Comparison of ENCODE assay signal across 22 cellular contexts in genomic region chr2:28522479-28522878, GRCh38. TPM values are rescaled to one million over a fixed set of nuclear protein-coding genes. Genes with fewer than 3 reads are reported as not detected.
DNase-seq lines count a peak whose midpoint lies in the region; ATAC-seq, FAIRE-seq and TF ChIP-seq lines count a peak whose summit lies in the region.
"Had no signal": no experiment of that assay in that cellular context is flagged by ENCODE, and none has a peak within 500 bp of the region (broad histone marks: within the 10 kb centered on the region; RNA-seq: fewer than 3 reads in every experiment).

No MANE protein-coding gene starts in this region.

- no peak overlapping the region for H3K23ac ChIP-seq in neuronal stem cell (ENCODE audit: low read depth, low read length, poor library complexity)

- no peak for ATAC-seq in GM19395 (IDR thresholded peaks at IDR 0.05; ENCODE audit: unreplicated experiment)
- ATAC-seq in stimulated activated naive CD8-positive, alpha-beta T cell treated with anti-CD3 and anti-CD28 coated beads, Interleukin-15, Interleukin-2, amounts not matched to agents 100 U/mL and 50 U/mL, for 24 hours = no peak

- H3K14ac ChIP-seq in neuronal stem cell (ENCODE audit: low read length) = no peak overlapping the region

- DNase-seq in astrocyte (ENCODE audit: low read depth) (no peak), left kidney (ENCODE audit: low read depth, low spot score) (peak; percentile 57), neuronal stem cell (ENCODE audit: low spot score) (peak; percentile 30), AG08396 (ENCODE audit: low spot score) (no peak)
- no peak for DNase-seq in stimulated activated naive CD8-positive, alpha-beta T cell treated with anti-CD3 and anti-CD28 coated beads, Interleukin-15, Interleukin-2, amounts not matched to agents 100 U/mL and 50 U/mL, for 24 hours
- DNase-seq: 8988T; ACHN; C1 segment of cervical spinal cord; Calu3; CD4-positive, alpha-beta memory T cell; COR-L47; DMS53; DMS79 treated with DMSO at 0.1 percent for 48 hours; GF-D8; GOT3; HFFc6 had no signal

- TF ChIP-seq CTCF in astrocyte (IDR thresholded peaks at IDR 0.05; ENCODE audit: insufficient read depth, low read depth, low read length) = no peak

- no peaks in the 10 kb centered on the region for H4K20me1 ChIP-seq in astrocyte (ENCODE audit: insufficient read depth, low read length)

- H3K4me1 Mint-ChIP-seq in astrocyte (ENCODE audit: low read depth, unreplicated experiment) = no peaks in the 10 kb centered on the region
- H3K4me1 Mint-ChIP-seq: CD4-positive, alpha-beta memory T cell had no signal

- no peak overlapping the region for H2BK5ac ChIP-seq in neuronal stem cell (ENCODE audit: low read length)

- no peaks in the 10 kb centered on the region for H3K4me1 ChIP-seq in astrocyte (ENCODE audit: insufficient read depth, low read length)
- peaks cover 7 to 21% of the 10 kb centered on the region in 2 donors for H3K4me1 ChIP-seq in neuronal stem cell (ENCODE audit: control insufficient read depth in 2 of 2, insufficient read depth in 1 of 2, low read depth in 1 of 2, low read length in 2 of 2)
- H3K4me1 ChIP-seq: A549, HAP-1 had no signal

- H3K36me3 Mint-ChIP-seq in astrocyte (ENCODE audit: low read depth, unreplicated experiment) = peaks cover 2% of the 10 kb centered on the region
- H3K36me3 Mint-ChIP-seq: CD4-positive, alpha-beta memory T cell had no signal

- H3K36me3 ChIP-seq in astrocyte (ENCODE audit: insufficient read depth, low read length) (no peaks in the 10 kb centered on the region), neuronal stem cell (replicated peaks in 1 of 2; ENCODE audit: control insufficient read depth in 2 of 2, insufficient read depth in 2 of 2, low read length in 2 of 2) (no peaks in the 10 kb centered on the region)
- H3K36me3 ChIP-seq: HAP-1 had no signal

- no peak overlapping the region for H2BK12ac ChIP-seq in neuronal stem cell (ENCODE audit: low read length)

- H3K9me3 Mint-ChIP-seq in astrocyte (ENCODE audit: unreplicated experiment) = peaks cover 2% of the 10 kb centered on the region
- H3K9me3 Mint-ChIP-seq: CD4-positive, alpha-beta memory T cell; HFFc6 had no signal

- no peak for FAIRE-seq in astrocyte (lab: Jason Lieb, UNC)
- FAIRE-seq: A549, GM12891, GM18507, H54 had no signal

- no peaks in the 10 kb centered on the region for H3K79me2 ChIP-seq in astrocyte (ENCODE audit: insufficient read depth, low read length)

- WGBS in neuronal stem cell (ENCODE audit: extremely low coverage in 2 of 2, insufficient read length in 2 of 2, insufficient replicate concordance in 1 of 2), 2 donors = no CpG with 5 or more reads among the region's 11 CpGs

- H3K9me3 ChIP-seq in astrocyte (ENCODE audit: insufficient read depth, low read depth, low read length) (no peaks in the 10 kb centered on the region), neuronal stem cell (replicated peaks in 1 of 2; ENCODE audit: control insufficient read depth in 2 of 2, insufficient read depth in 1 of 2, low read depth in 1 of 2, low read length in 2 of 2) (no peaks in the 10 kb centered on the region)
- H3K9me3 ChIP-seq: A549, HAP-1 had no signal

- no peak overlapping the region for H4K8ac ChIP-seq in neuronal stem cell (ENCODE audit: low read depth, low read length)

- no peak overlapping the region for H3K18ac ChIP-seq in neuronal stem cell (ENCODE audit: low read length)

- H3K4me2 ChIP-seq in astrocyte (ENCODE audit: low read length) (no peak overlapping the region), neuronal stem cell (ENCODE audit: insufficient read depth, low read length, poor library complexity, severe bottlenecking) (no peak overlapping the region)
- H3K4me2 ChIP-seq: A549 had no signal

- H3K27ac ChIP-seq in astrocyte (ENCODE audit: low read depth, low read length) (no peak overlapping the region), neuronal stem cell (replicated peaks; ENCODE audit: low read length) (no peak overlapping the region)
- H3K27ac ChIP-seq: A549 had no signal

- H2AK5ac ChIP-seq in neuronal stem cell (ENCODE audit: low read depth, low read length) = no peak overlapping the region

- no peaks in the 10 kb centered on the region for H3K79me1 ChIP-seq in neuronal stem cell (ENCODE audit: low read depth, low read length)

- H3K4me3 Mint-ChIP-seq in astrocyte (ENCODE audit: unreplicated experiment) = no peak overlapping the region
- H3K4me3 Mint-ChIP-seq: CD4-positive, alpha-beta memory T cell; HFFc6 had no signal

- H2BK120ac ChIP-seq in neuronal stem cell (ENCODE audit: low read depth, low read length) = no peak overlapping the region

- H3K4me3 ChIP-seq in astrocyte (ENCODE audit: insufficient read depth, low read depth, low read length) (no peak overlapping the region), neuronal stem cell (ENCODE audit: low read length in 2 of 2) (no peak overlapping the region)
- H3K4me3 ChIP-seq: A549, HAP-1 had no signal

- no peak overlapping the region for H4K91ac ChIP-seq in neuronal stem cell (ENCODE audit: low read depth, low read length, poor library complexity)

- H3K27me3 Mint-ChIP-seq in astrocyte (ENCODE audit: low read depth, unreplicated experiment) = peaks cover 47% of the 10 kb centered on the region

- H2AFZ ChIP-seq in astrocyte (ENCODE audit: low read depth, low read length) (no peak overlapping the region), neuronal stem cell (ENCODE audit: low read length) (peak overlapping the region; percentile 2)

- H2BK15ac ChIP-seq in neuronal stem cell (ENCODE audit: low read length) = no peak overlapping the region

- no peak overlapping the region for H3K4ac ChIP-seq in neuronal stem cell (ENCODE audit: low read length)

- peak overlapping the region; percentile 8 for H3K27ac Mint-ChIP-seq in astrocyte (ENCODE audit: unreplicated experiment)
- H3K27ac Mint-ChIP-seq: CD4-positive, alpha-beta memory T cell; HFFc6 had no signal

- H3K27me3 ChIP-seq in astrocyte (ENCODE audit: insufficient read depth, low read length) (peaks cover 42% of the 10 kb centered on the region), neuronal stem cell (ENCODE audit: control insufficient read depth in 3 of 3, insufficient read depth in 3 of 3, low read depth in 1 of 3, low read length in 3 of 3) (peaks cover 0 to 40% (median 0%) of the 10 kb centered on the region in 3 experiments)

- no peak overlapping the region for H3K9ac ChIP-seq in astrocyte (ENCODE audit: low read length)
- no peak overlapping the region for H3K9ac ChIP-seq in neuronal stem cell (ENCODE audit: low read depth, low read length, poor library complexity)

RNA-seq across cellular contexts. Expression of gene PLB1, which starts 26.6 kb away (rescaled TPM):
- total RNA-seq in astrocyte = 0.98 and 1.9 TPM in 2 replicates
- 0.08 TPM for polyA plus RNA-seq in neuronal stem cell (2013, experiment 1 of 2)
- polyA plus RNA-seq in neuronal stem cell (2013, experiment 2 of 2) = 0.07 TPM

Comparison
In these comparisons a context has a peak if more than half of its experiments do, and no peak if none do; other contexts are left out.
1. DNase-seq: peak in left kidney (single experiment) and neuronal stem cell (single experiment); none in astrocyte (single experiment), AG08396 (single experiment) and stimulated activated naive CD8-positive, alpha-beta T cell treated with anti-CD3 and anti-CD28 coated beads, Interleukin-15, Interleukin-2, amounts not matched to agents 100 U/mL and 50 U/mL, for 24 hours (single experiment).